Comparison of ENCODE assay signal across 8 cellular contexts in genomic region chr9:112332272-112332671, GRCh38. TPM values are rescaled to one million over a fixed set of nuclear protein-coding genes. Genes with fewer than 3 reads are reported as not detected.
DNase-seq lines count a peak whose midpoint lies in the region; ATAC-seq and TF ChIP-seq lines count a peak whose summit lies in the region.

No MANE protein-coding gene starts in this region.

- H3K27me3 ChIP-seq in MG63 = no peaks in the 10 kb centered on the region

- TF ChIP-seq CTCF in C4-2B (conservative IDR thresholded peaks at IDR 0.05) (no peak), chondrocyte (IDR thresholded peaks at IDR 0.05) (no peak), natural killer cell (IDR thresholded peaks at IDR 0.05) (no peak)

- DNase-seq in MG63 = no peak
- no peak for DNase-seq in chondrocyte (ENCODE audit: low spot score)
- DNase-seq in natural killer cell = no peak
- no peak for DNase-seq in HuH-7 (ENCODE audit: low spot score)
- no peak for DNase-seq in T1000 (lab: John Stamatoyannopoulos, UW)

- ATAC-seq in natural killer cell (no peak), HG03139 (IDR thresholded peaks at IDR 0.05; ENCODE audit: unreplicated experiment) (no peak), HG03439 (IDR thresholded peaks at IDR 0.05; ENCODE audit: unreplicated experiment) (no peak)

- H3K27ac ChIP-seq in C4-2B = peak overlapping the region; percentile 90; the same call in 1 of the 2 replicates

- H3K4me3 ChIP-seq in MG63 = peak overlapping the region; percentile 84

- H3K27ac Mint-ChIP-seq in chondrocyte (ENCODE audit: unreplicated experiment) = peak overlapping the region; percentile 88
- H3K27ac Mint-ChIP-seq in natural killer cell = peak overlapping the region; percentile 90 to 92

- no peaks in the 10 kb centered on the region for H3K9me3 Mint-ChIP-seq in chondrocyte (ENCODE audit: low read depth)
- H3K9me3 Mint-ChIP-seq in natural killer cell = no peaks in the 10 kb centered on the region

- H3K4me3 Mint-ChIP-seq in chondrocyte (ENCODE audit: unreplicated experiment) = peak overlapping the region; percentile 86
- H3K4me3 Mint-ChIP-seq in natural killer cell = peak overlapping the region; percentile 96

- H3K9me3 ChIP-seq in MG63 = no peaks in the 10 kb centered on the region

- intact Hi-C loops in natural killer cell (cut with micrococcal nuclease) = loop anchor here (2.0 to 5.0 kb wide), 6 partner anchors 15 to 435 kb away; partner anchors contain the start of genes INIP, KIAA1958, SNX30 and UGCG

- no peaks in the 10 kb centered on the region; the same call in none of the 2 replicates for H3K36me3 ChIP-seq in MG63

- no peaks in the 10 kb centered on the region for H3K36me3 Mint-ChIP-seq in chondrocyte (ENCODE audit: low read depth)
- H3K36me3 Mint-ChIP-seq in natural killer cell = no peaks in the 10 kb centered on the region

- H3K27me3 Mint-ChIP-seq in chondrocyte (ENCODE audit: low read depth) = no peaks in the 10 kb centered on the region
- no peaks in the 10 kb centered on the region for H3K27me3 Mint-ChIP-seq in natural killer cell (ENCODE audit: low read depth in 2 of 2)

- peaks cover 44% of the 10 kb centered on the region for H3K4me1 Mint-ChIP-seq in chondrocyte (ENCODE audit: low read depth)
- H3K4me1 Mint-ChIP-seq in natural killer cell = peaks cover 50 to 52% of the 10 kb centered on the region in 2 donors

RNA-seq across cellular contexts. Expression of gene PTBP3, which starts 1.1 kb away (rescaled TPM):
- 16.3 and 20.7 TPM in 2 replicates for total RNA-seq in MG63 (2014; rRNA removed; shearing (Covaris generic); ENCODE audit: low replicate concordance)
- 43.6 to 56.7 TPM (median 55.1 TPM) in 3 replicates for total RNA-seq in chondrocyte
- 100 to 1,000 TPM; 135 to 156 (median 140) TPM for total RNA-seq in natural killer cell

RNA-seq across cellular contexts. Expression of gene HSDL2, which starts 47.6 kb away (rescaled TPM):
- total RNA-seq in MG63 (2014; rRNA removed; shearing (Covaris generic); ENCODE audit: low replicate concordance) = 32.1 and 44.3 TPM in 2 replicates
- total RNA-seq in chondrocyte = 20.6 to 23.6 TPM (median 21.1 TPM) in 3 replicates
- total RNA-seq in natural killer cell = 10 to 100 TPM in 1 of 3 donors, 1 to 10 TPM in 2; 7.9 to 18.3 (median 8.6) TPM
